ENCODE assay signal across 9 cellular contexts in the genomic region with DNA sequence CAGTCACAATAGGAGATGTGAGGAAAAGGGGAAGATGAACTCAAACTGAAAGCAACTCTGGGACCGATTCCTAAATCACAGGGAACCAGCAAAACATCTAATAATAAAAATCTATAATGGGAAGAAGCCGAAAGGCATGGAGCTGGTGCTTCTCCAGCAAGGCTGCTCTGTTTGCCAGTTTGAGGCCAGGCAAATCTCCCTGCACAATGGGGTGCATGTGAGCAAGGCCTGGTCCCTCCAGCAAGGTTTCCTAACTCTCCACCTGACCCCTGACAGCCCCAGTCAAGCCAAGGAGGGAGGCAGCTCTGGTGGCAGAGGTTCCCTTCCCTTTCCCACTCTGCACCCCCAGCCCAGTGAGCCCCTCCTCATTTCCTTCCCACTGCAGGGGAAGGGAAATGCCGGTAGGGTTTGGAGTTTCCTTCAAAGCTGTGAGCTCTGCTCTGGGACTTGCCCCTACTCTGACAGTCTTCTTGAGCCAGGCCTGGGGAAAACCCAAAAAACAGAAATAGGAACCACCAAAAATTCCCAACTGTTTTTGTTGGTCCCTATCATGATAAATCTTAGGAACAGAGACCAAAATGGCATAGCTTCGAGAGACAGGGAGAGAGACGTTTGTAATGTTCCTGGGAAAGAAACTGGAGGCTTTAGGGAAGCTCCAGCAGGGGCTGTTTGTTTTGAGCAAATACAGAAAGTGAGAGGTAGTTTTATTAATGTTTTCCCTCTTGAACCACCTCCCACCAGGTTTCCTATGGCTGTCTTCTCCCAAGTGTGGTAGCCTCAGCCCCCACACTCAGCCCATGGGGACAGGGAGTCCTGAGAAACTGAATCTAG.
DNase-seq lines count a peak whose midpoint lies in the region; ATAC-seq and TF ChIP-seq lines count a peak whose summit lies in the region.
"Had no signal": no experiment of that assay in that cellular context is flagged by ENCODE, and none has a peak within 500 bp of the region (broad histone marks: within the 10 kb centered on the region; RNA-seq: fewer than 3 reads in every experiment).

No MANE protein-coding gene starts in this region.

- no peak for ATAC-seq in HG03432 (IDR thresholded peaks at IDR 0.05; ENCODE audit: unreplicated experiment)

- DNase-seq in GM12864 (ENCODE audit: low read depth) (no peak), UCSD-AML1 (lab: John Stamatoyannopoulos, UW; ENCODE audit: unreplicated experiment) (peak; percentile 28), globus pallidus (ENCODE audit: low spot score) (peak; percentile 52), putamen (ENCODE audit: low spot score) (peak; percentile 36), NCI-H1694 (lab: John Stamatoyannopoulos, UW) (no peak), DMS79 (lab: John Stamatoyannopoulos, UW) (no peak), GOT3 (lab: John Stamatoyannopoulos, UW) (no peak)
- DNase-seq: Kasumi-1 had no signal

- TF ChIP-seq CTCF in GM12864 (IDR thresholded peaks at IDR 0.05; ENCODE audit: low read depth, low read length, missing control alignments), result no peak

- peak overlapping the region; percentile 10; the same call in 1 of the 2 replicates for H3K4me3 ChIP-seq in GM12864 (ENCODE audit: low read depth, low read length)

Comparison
In these comparisons a context has a peak if more than half of its experiments do, and no peak if none do; other contexts are left out.
1. DNase-seq: peak in UCSD-AML1 (single experiment), globus pallidus (single experiment) and putamen (single experiment); none in GM12864 (single experiment), NCI-H1694 (single experiment), DMS79 (single experiment) and GOT3 (single experiment).